Comparison of ENCODE assay signal across 29 cellular contexts in genomic region chr22:26210390-26210789, GRCh38. TPM values are rescaled to one million over a fixed set of nuclear protein-coding genes. Genes with fewer than 3 reads are reported as not detected.
"Had no signal": no experiment of that assay in that cellular context is flagged by ENCODE, and none has a peak within 500 bp of the region (broad histone marks: within the 10 kb centered on the region; RNA-seq: fewer than 3 reads in every experiment).

No MANE protein-coding gene starts in this region.

- DNase-seq: dermis blood vessel endothelial cell; effector memory CD4-positive, alpha-beta T cell; foreskin keratinocyte; heart left ventricle; kidney; natural killer cell; pancreas; right lobe of liver; stimulated activated CD4-positive, alpha-beta T cell treated with anti-CD3 and anti-CD28 coated beads, Interleukin-12 subunit alpha, Interleukin-12 subunit beta, amount 100 ng/mL, for 4 hours; stimulated activated CD4-positive, alpha-beta T cell treated with anti-CD3 and anti-CD28 coated beads, Interleukin-1b, Interleukin-23, amount 100 ng/mL, for 48 hours; stimulated activated CD4-positive, alpha-beta T cell treated with anti-CD3 and anti-CD28 coated beads, Interleukin-4, amount 100 ng/mL, for 1 hour; thyroid gland; trophoblast cell had no signal

- H3K36me3 ChIP-seq: esophagus muscularis mucosa, gastroesophageal sphincter, heart left ventricle, neutrophil, pancreas, right lobe of liver, suprapubic skin, thyroid gland, vagina had no signal

- H3K4me1 ChIP-seq: esophagus muscularis mucosa, foreskin keratinocyte, gastroesophageal sphincter, heart left ventricle, pancreas, right lobe of liver, suprapubic skin, thyroid gland, vagina had no signal

- H3K4me3 ChIP-seq: coronary artery, esophagus muscularis mucosa, gastroesophageal sphincter, heart left ventricle, hepatocyte, lung, pancreas, right lobe of liver, smooth muscle cell, suprapubic skin, thyroid gland, vagina had no signal

- H3K4me1 Mint-ChIP-seq: memory B cell; natural killer cell; stimulated activated effector memory CD8-positive, alpha-beta T cell treated with anti-CD3 and anti-CD28 coated beads, Interleukin-12 subunit alpha, Interleukin-12 subunit beta, amount 100 ng/mL, for 72 hours had no signal

- H3K4me3 Mint-ChIP-seq: memory B cell; natural killer cell; stimulated activated effector memory CD8-positive, alpha-beta T cell treated with anti-CD3 and anti-CD28 coated beads, Interleukin-12 subunit alpha, Interleukin-12 subunit beta, amount 100 ng/mL, for 72 hours; stimulated activated naive CD8-positive, alpha-beta T cell treated with anti-CD3 and anti-CD28 coated beads, Interleukin-15, Interleukin-2, amounts not matched to agents 100 ng/mL and 50 ng/mL, for 24 hours had no signal

- H3K36me3 Mint-ChIP-seq: natural killer cell; stimulated activated effector memory CD8-positive, alpha-beta T cell treated with anti-CD3 and anti-CD28 coated beads, Interleukin-12 subunit alpha, Interleukin-12 subunit beta, amount 100 ng/mL, for 72 hours had no signal

- H3K9me3 ChIP-seq: gastroesophageal sphincter, heart left ventricle, neutrophil, pancreas, right lobe of liver, suprapubic skin, thyroid gland, vagina had no signal

- H3K27me3 ChIP-seq: foreskin keratinocyte, neutrophil, right lobe of liver, thyroid gland, vagina had no signal

- H3K27ac Mint-ChIP-seq: memory B cell; natural killer cell; stimulated activated effector memory CD8-positive, alpha-beta T cell treated with anti-CD3 and anti-CD28 coated beads, Interleukin-12 subunit alpha, Interleukin-12 subunit beta, amount 100 ng/mL, for 72 hours; stimulated activated naive CD8-positive, alpha-beta T cell treated with anti-CD3 and anti-CD28 coated beads, Interleukin-15, Interleukin-2, amounts not matched to agents 100 ng/mL and 50 ng/mL, for 24 hours had no signal

RNA-seq across cellular contexts. Expression of gene SEZ6L, which starts 41.1 kb away (rescaled TPM):
- total RNA-seq: dermis blood vessel endothelial cell, endothelial cell of umbilical vein, epithelial cell of proximal tubule, fibroblast of lung, foreskin keratinocyte, pulmonary artery endothelial cell had no signal
